1 cellular context compared by ENCODE assay signal in the genomic region with DNA sequence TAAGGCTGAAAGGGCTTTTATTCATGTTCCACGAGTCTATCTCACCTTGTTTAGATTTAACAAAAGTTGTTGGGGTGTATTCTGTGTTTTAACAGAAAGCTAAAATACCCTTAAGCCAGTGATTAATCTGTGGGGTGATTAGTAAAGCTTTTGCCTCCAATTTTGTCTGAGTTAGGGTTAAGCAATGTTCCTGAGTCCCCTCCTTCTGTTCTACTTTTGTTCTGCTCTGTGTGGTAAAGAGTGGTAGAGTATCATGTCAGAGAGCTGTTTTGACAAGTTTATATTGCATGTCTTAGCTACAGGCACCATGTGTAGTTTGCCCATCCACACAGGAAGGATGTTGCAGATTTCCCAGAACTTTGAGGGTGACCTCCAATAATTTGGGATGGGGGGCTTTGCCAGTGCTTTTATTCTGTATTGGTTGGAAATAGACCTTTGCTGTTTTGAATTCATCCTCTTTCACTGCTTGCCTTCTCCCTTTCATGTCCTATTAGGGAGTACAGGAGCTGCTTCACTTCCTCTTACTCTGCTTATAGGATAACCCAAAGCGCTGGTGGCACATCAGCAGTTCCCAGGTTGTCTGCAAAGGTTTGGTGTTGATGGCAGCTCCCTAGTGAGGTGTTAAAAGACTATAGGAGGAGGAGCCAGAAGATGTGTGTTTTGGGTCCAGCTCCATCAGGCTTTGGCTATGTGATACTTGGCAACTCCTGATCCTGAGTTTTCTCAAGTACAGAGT.
TF ChIP-seq lines count a peak whose summit lies in the region.

No MANE protein-coding gene starts in this region.

TF ChIP-seq in GM12878, 131 proteins besides CTCF, POLR2A, EP300 and RAD21:
- TF ChIP-seq SMARCA5 (IDR thresholded peaks at IDR 0.05) (no peak), SPI1 (IDR thresholded peaks at IDR 0.05; ENCODE audit: borderline replicate concordance, insufficient read depth, low read depth, low read length) (peak; percentile 51; the same call in 1 of the 2 replicates)
